Comparison of ENCODE assay signal across 7 cellular contexts in genomic region chr22:20242393-20243175, GRCh38. TPM values are rescaled to one million over a fixed set of nuclear protein-coding genes. Genes with fewer than 3 reads are reported as not detected.
DNase-seq lines count a peak whose midpoint lies in the region; ATAC-seq and TF ChIP-seq lines count a peak whose summit lies in the region.

No MANE protein-coding gene starts in this region.

- H3K27me3 Mint-ChIP-seq in CD8-positive, alpha-beta T cell (ENCODE audit: low read depth): no peaks in the 10 kb centered on the region
- H3K27me3 Mint-ChIP-seq in activated naive CD8-positive, alpha-beta T cell treated with anti-CD3 and anti-CD28 coated beads, Interleukin-2, amount 10 ng/mL, durations not matched to agents 7 days and 5 days: no peaks in the 10 kb centered on the region
- H3K27me3 Mint-ChIP-seq in natural killer cell (ENCODE audit: low read depth in 2 of 2): no peaks in the 10 kb centered on the region

- ATAC-seq in CD8-positive, alpha-beta T cell: no peak
- no peak for ATAC-seq in activated naive CD8-positive, alpha-beta T cell treated with anti-CD3 and anti-CD28 coated beads, Interleukin-2, amount 10 ng/mL, durations not matched to agents 7 days and 5 days (ENCODE audit: low read depth)
- ATAC-seq in natural killer cell (no peak), GM18519 (IDR thresholded peaks at IDR 0.05; ENCODE audit: low FRiP score, unreplicated experiment) (no peak)

- H3K4me1 Mint-ChIP-seq in CD8-positive, alpha-beta T cell (ENCODE audit: low read depth): peaks cover 56% of the 10 kb centered on the region
- H3K4me1 Mint-ChIP-seq in activated naive CD8-positive, alpha-beta T cell treated with anti-CD3 and anti-CD28 coated beads, Interleukin-2, amount 10 ng/mL, durations not matched to agents 7 days and 5 days: peaks cover 35% of the 10 kb centered on the region
- H3K4me1 Mint-ChIP-seq in natural killer cell: peaks cover 22 to 52% of the 10 kb centered on the region in 2 donors

- no peaks in the 10 kb centered on the region for H3K27me3 ChIP-seq in CD8-positive, alpha-beta T cell (ENCODE audit: insufficient read depth, low read length)
- no peaks in the 10 kb centered on the region; the same call in 1 of the 2 replicates for H3K27me3 ChIP-seq in Karpas-422 (ENCODE audit: low read length)
- H3K27me3 ChIP-seq in SJCRH30: peaks cover 7% of the 10 kb centered on the region; the same call in 1 of the 2 replicates

- no peaks in the 10 kb centered on the region for H3K9me3 Mint-ChIP-seq in CD8-positive, alpha-beta T cell
- H3K9me3 Mint-ChIP-seq in activated naive CD8-positive, alpha-beta T cell treated with anti-CD3 and anti-CD28 coated beads, Interleukin-2, amount 10 ng/mL, durations not matched to agents 7 days and 5 days: no peaks in the 10 kb centered on the region
- H3K9me3 Mint-ChIP-seq in natural killer cell: no peaks in the 10 kb centered on the region

- peak overlapping the region; percentile 98 for H3K27ac Mint-ChIP-seq in CD8-positive, alpha-beta T cell
- peak overlapping the region; percentile 96 for H3K27ac Mint-ChIP-seq in activated naive CD8-positive, alpha-beta T cell treated with anti-CD3 and anti-CD28 coated beads, Interleukin-2, amount 10 ng/mL, durations not matched to agents 7 days and 5 days
- no peak overlapping the region for H3K27ac Mint-ChIP-seq in natural killer cell

- peak overlapping the region; percentile 77 for H3K4me3 Mint-ChIP-seq in CD8-positive, alpha-beta T cell
- H3K4me3 Mint-ChIP-seq in activated naive CD8-positive, alpha-beta T cell treated with anti-CD3 and anti-CD28 coated beads, Interleukin-2, amount 10 ng/mL, durations not matched to agents 7 days and 5 days: peak overlapping the region; percentile 77
- H3K4me3 Mint-ChIP-seq in natural killer cell: peak overlapping the region; percentile 47

- peak in 5 of 7 experiments; percentile 33 to 70 (median 37) for DNase-seq in CD8-positive, alpha-beta T cell
- DNase-seq in Karpas-422: no peak
- peak; percentile 51 for DNase-seq in activated naive CD8-positive, alpha-beta T cell treated with anti-CD3 and anti-CD28 coated beads, Interleukin-2, amount 10 ng/mL, durations not matched to agents 7 days and 5 days
- DNase-seq in natural killer cell: no peak
- DNase-seq in SJCRH30: no peak
- DNase-seq in hepatic stellate cell (ENCODE audit: low spot score): no peak

- peak overlapping the region; percentile 60 for H3K4me2 ChIP-seq in Karpas-422 (ENCODE audit: low read depth, low read length, poor library complexity, severe bottlenecking)

- H3K4me3 ChIP-seq in CD8-positive, alpha-beta T cell (ENCODE audit: low read depth, low read length): peak overlapping the region; percentile 72
- 0 out of 2 replicates have a peak overlapping the region, but pooled peaks have one; percentile 31 for H3K4me3 ChIP-seq in Karpas-422 (ENCODE audit: low read length)
- no peak overlapping the region for H3K4me3 ChIP-seq in SJCRH30

- no peaks in the 10 kb centered on the region for H3K9me3 ChIP-seq in CD8-positive, alpha-beta T cell (ENCODE audit: low read length)
- H3K9me3 ChIP-seq in Karpas-422 (ENCODE audit: low read length): no peaks in the 10 kb centered on the region
- H3K9me3 ChIP-seq in SJCRH30 (replicated peaks): no peaks in the 10 kb centered on the region

- TF ChIP-seq CTCF in CD8-positive, alpha-beta T cell (IDR thresholded peaks at IDR 0.05): no peak
- no peak for TF ChIP-seq CTCF in natural killer cell (IDR thresholded peaks at IDR 0.05)

- peaks cover 95% of the 10 kb centered on the region for H3K4me1 ChIP-seq in CD8-positive, alpha-beta T cell (ENCODE audit: insufficient read depth, low read length)
- H3K4me1 ChIP-seq in Karpas-422 (ENCODE audit: low read length): peaks cover 62% of the 10 kb centered on the region
- H3K4me1 ChIP-seq in SJCRH30: peaks cover 36% of the 10 kb centered on the region

- H3K36me3 Mint-ChIP-seq in CD8-positive, alpha-beta T cell: no peaks in the 10 kb centered on the region
- no peaks in the 10 kb centered on the region for H3K36me3 Mint-ChIP-seq in activated naive CD8-positive, alpha-beta T cell treated with anti-CD3 and anti-CD28 coated beads, Interleukin-2, amount 10 ng/mL, durations not matched to agents 7 days and 5 days
- no peaks in the 10 kb centered on the region for H3K36me3 Mint-ChIP-seq in natural killer cell

- H3K79me2 ChIP-seq in Karpas-422 (ENCODE audit: low read length): no peaks in the 10 kb centered on the region

- CTCF ChIA-PET in CD8-positive, alpha-beta T cell (lab: Charles Lee): interaction anchor here (1.8 kb wide), 1 partner anchor 86 kb away, joined by 5 read pairs; no protein-coding TSS in a partner anchor

- H3K36me3 ChIP-seq in CD8-positive, alpha-beta T cell (ENCODE audit: insufficient read depth, low read length): no peaks in the 10 kb centered on the region
- no peaks in the 10 kb centered on the region for H3K36me3 ChIP-seq in Karpas-422 (ENCODE audit: insufficient read depth, low read length)
- H3K36me3 ChIP-seq in SJCRH30: no peaks in the 10 kb centered on the region

- no peaks in the 10 kb centered on the region for H4K20me1 ChIP-seq in Karpas-422 (ENCODE audit: insufficient read depth, low read depth, low read length)

- no peak overlapping the region for H2AFZ ChIP-seq in Karpas-422 (ENCODE audit: low read length)

- POLR2A ChIA-PET in CD8-positive, alpha-beta T cell (lab: Charles Lee): interaction anchor here (1.2 kb wide), 1 partner anchor 38 kb away, joined by 5 read pairs; no protein-coding TSS in a partner anchor
- POLR2A ChIA-PET in activated naive CD8-positive, alpha-beta T cell treated with anti-CD3 and anti-CD28 coated beads, Interleukin-2, amount 10 ng/mL, durations not matched to agents 7 days and 5 days (lab: Charles Lee): no interaction called here

- no peaks in the 10 kb centered on the region for H3K9me2 ChIP-seq in Karpas-422 (replicated peaks; ENCODE audit: insufficient read depth, low read length)

- H3K27ac ChIP-seq in CD8-positive, alpha-beta T cell (ENCODE audit: low read depth, low read length): peak overlapping the region; percentile 46
- H3K27ac ChIP-seq in Karpas-422 (ENCODE audit: low read length): no peak overlapping the region
- H3K27ac ChIP-seq in SJCRH30: no peak overlapping the region

- intact Hi-C loops in CD8-positive, alpha-beta T cell (cut with DNase I, micrococcal nuclease): loop anchor here in 1 of 2 experiments (1.0 to 2.0 kb wide), 2 partner anchors 24 to 36 kb away; no protein-coding TSS in a partner anchor
- intact Hi-C loops in natural killer cell (cut with micrococcal nuclease): no loop called here

- H3K9ac ChIP-seq in Karpas-422 (ENCODE audit: low read length): peak overlapping the region; percentile 26; the same call in 1 of the 2 replicates

RNA-seq across cellular contexts. Expression of gene RTN4R, which starts 25.5 kb away (rescaled TPM):
- 1 to 10 TPM; 1.1 to 1.2 TPM for total RNA-seq in CD8-positive, alpha-beta T cell
- total RNA-seq in Karpas-422 (2014; rRNA removed; shearing (Covaris generic); ENCODE audit: low replicate concordance): 0.29 and 0.30 TPM in 2 replicates
- total RNA-seq in activated naive CD8-positive, alpha-beta T cell treated with anti-CD3 and anti-CD28 coated beads, Interleukin-2, amount 10 ng/mL, durations not matched to agents 7 days and 5 days: 1 to 10 TPM; 5.7 to 6.1 TPM
- 1 to 10 TPM; 1.2 to 2.9 (median 1.6) TPM for total RNA-seq in natural killer cell
- total RNA-seq in SJCRH30 (2014; rRNA removed; shearing (Covaris generic)): 0.10 and 0.30 TPM in 2 replicates

Comparison
In these comparisons a context has a peak if more than half of its experiments do, and no peak if none do; other contexts are left out.
1. DNase-seq: peak in CD8-positive, alpha-beta T cell (5 of 7) and activated naive CD8-positive, alpha-beta T cell treated with anti-CD3 and anti-CD28 coated beads, Interleukin-2, amount 10 ng/mL, durations not matched to agents 7 days and 5 days (single experiment); none in Karpas-422 (single experiment), natural killer cell (single experiment), SJCRH30 (0 of 2) and hepatic stellate cell (single experiment).
2. H3K27ac Mint-ChIP-seq: peak in CD8-positive, alpha-beta T cell (single experiment) and activated naive CD8-positive, alpha-beta T cell treated with anti-CD3 and anti-CD28 coated beads, Interleukin-2, amount 10 ng/mL, durations not matched to agents 7 days and 5 days (single experiment); none in natural killer cell (0 of 2).
3. Peak in every context shown above with its lines, with median percentiles within 50 percentile points of each other: H3K4me3 Mint-ChIP-seq.